ENCODE assay signal across 8 cellular contexts in the genomic region with DNA sequence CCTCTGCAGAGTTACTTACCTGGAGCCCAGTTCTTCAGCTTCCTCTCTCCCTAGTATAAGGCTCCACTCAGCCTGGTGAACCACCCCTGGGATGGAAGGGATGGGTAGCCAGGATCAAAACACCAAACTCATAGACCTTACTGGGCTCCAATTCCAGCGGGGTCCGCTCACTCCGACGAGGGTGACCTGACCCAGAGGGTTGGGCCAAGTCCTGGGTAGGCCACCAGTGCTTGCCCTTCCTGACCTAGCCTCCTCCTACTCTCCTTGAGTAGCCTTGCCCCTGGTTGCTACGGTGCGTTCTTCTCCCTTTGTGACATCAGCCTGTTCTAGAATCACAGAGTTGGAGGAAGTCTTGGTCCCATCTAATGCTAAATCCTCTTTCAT. TPM values are rescaled to one million over a fixed set of nuclear protein-coding genes. Genes with fewer than 3 reads are reported as not detected.
DNase-seq lines count a peak whose midpoint lies in the region; ATAC-seq and TF ChIP-seq lines count a peak whose summit lies in the region.

No MANE protein-coding gene starts in this region.

- H2BK15ac ChIP-seq in IMR-90 (ENCODE audit: low read depth, low read length): no peak overlapping the region

- POLR2A ChIA-PET in IMR-90 (lab: Charles Lee; ENCODE audit: unreplicated experiment): no interaction called here

- no peak overlapping the region for H3K27ac ChIP-seq in IMR-90 (ENCODE audit: insufficient read depth, low read length)

- H3K23ac ChIP-seq in IMR-90 (ENCODE audit: low read depth, low read length): no peak overlapping the region

- H3K27me3 Mint-ChIP-seq in Calu3 (ENCODE audit: unreplicated experiment): no peaks in the 10 kb centered on the region
- peaks cover 6% of the 10 kb centered on the region for H3K27me3 Mint-ChIP-seq in dendritic cell treated with granulocyte-macrophage colony-stimulating factor and Interleukin-4, amounts not matched to agents 40 ng/mL and 50 ng/mL, for 4 days
- peaks cover 37% of the 10 kb centered on the region for H3K27me3 Mint-ChIP-seq in neural crest cell (ENCODE audit: low read depth)

- H3K9ac ChIP-seq in IMR-90 (ENCODE audit: low read depth, low read length): no peak overlapping the region

- no peak overlapping the region for H3K4ac ChIP-seq in IMR-90 (ENCODE audit: low read depth, low read length)

- no peak overlapping the region for H2BK20ac ChIP-seq in IMR-90 (ENCODE audit: low read depth, low read length)

- H3K4me2 ChIP-seq in IMR-90 (ENCODE audit: low read depth, low read length): no peak overlapping the region

- peaks cover 1% of the 10 kb centered on the region; the same call in 1 of the 2 replicates for H3K27me3 ChIP-seq in IMR-90 (ENCODE audit: control insufficient read depth, insufficient read depth, low read length)

- no peak for ATAC-seq in IMR-90 (ENCODE audit: low read depth)
- no peak for ATAC-seq in HG02970 (IDR thresholded peaks at IDR 0.05; ENCODE audit: low FRiP score, unreplicated experiment)

- no peak overlapping the region for H3K18ac ChIP-seq in IMR-90 (ENCODE audit: low read depth, low read length)

- peaks cover 12% of the 10 kb centered on the region for H3K36me3 Mint-ChIP-seq in Calu3 (ENCODE audit: insufficient read depth, unreplicated experiment)
- H3K36me3 Mint-ChIP-seq in dendritic cell treated with granulocyte-macrophage colony-stimulating factor and Interleukin-4, amounts not matched to agents 40 ng/mL and 50 ng/mL, for 4 days (ENCODE audit: low read depth): no peaks in the 10 kb centered on the region
- no peaks in the 10 kb centered on the region for H3K36me3 Mint-ChIP-seq in neural crest cell (ENCODE audit: low read depth)

- no peak overlapping the region for H2BK120ac ChIP-seq in IMR-90 (ENCODE audit: low read depth, low read length)

- H3K4me1 Mint-ChIP-seq in Calu3 (ENCODE audit: low read depth, unreplicated experiment) (peaks cover 32% of the 10 kb centered on the region), neural crest cell (peaks cover 8% of the 10 kb centered on the region)
- H3K4me1 Mint-ChIP-seq in dendritic cell treated with granulocyte-macrophage colony-stimulating factor and Interleukin-4, amounts not matched to agents 40 ng/mL and 50 ng/mL, for 4 days (ENCODE audit: low read depth): peaks cover 23% of the 10 kb centered on the region

- DNase-seq in Calu3 (no peak), IMR-90 (no peak), neural crest cell (ENCODE audit: low read depth, low spot score) (no peak), SKM-1 treated with dmso at 0.1 percent for 144 hours (lab: John Stamatoyannopoulos, UW; ENCODE audit: unreplicated experiment) (no peak), amygdala (lab: John Stamatoyannopoulos, UW) (no peak)
- DNase-seq in activated effector memory CD4-positive, alpha-beta T cell treated with Interleukin-2 at 50 U/mL for 16 hours: no peak

- H3K9me3 ChIP-seq in IMR-90 (ENCODE audit: control insufficient read depth, insufficient read depth, low read length): no peaks in the 10 kb centered on the region

- H2BK5ac ChIP-seq in IMR-90 (ENCODE audit: low read depth, low read length, poor library complexity, severe bottlenecking): no peak overlapping the region

- H3K4me3 Mint-ChIP-seq in Calu3 (ENCODE audit: low read depth, unreplicated experiment) (peak overlapping the region; percentile 81), neural crest cell (peak overlapping the region; percentile 76)
- H3K4me3 Mint-ChIP-seq in dendritic cell treated with granulocyte-macrophage colony-stimulating factor and Interleukin-4, amounts not matched to agents 40 ng/mL and 50 ng/mL, for 4 days: peak overlapping the region; percentile 78

- no TSS peak for BruUV-seq in Calu3 (replicated peaks; lab: Mats Ljungman, UMichigan)
- BruUV-seq in IMR-90 (replicated peaks; lab: Mats Ljungman, UMichigan): no TSS peak

- dilution Hi-C loops in IMR-90 (cut with HindIII; ENCODE audit: low sequenced_read_pairs, unreplicated experiment): no loop called here

- H2AFZ ChIP-seq in IMR-90 (replicated peaks; ENCODE audit: low read length, poor library complexity): peak overlapping the region; percentile 90

- CTCF ChIA-PET in Calu3 (lab: Charles Lee) (interaction anchor here (1.3 kb wide), 1 partner anchor 99 kb away, joined by 8 read pairs; no protein-coding TSS in a partner anchor), IMR-90 (lab: Yijun Ruan, JAX) (no interaction called here)

- TF ChIP-seq RAD21 in IMR-90 (IDR thresholded peaks at IDR 0.05; ENCODE audit: low read length): no peak

- H2AK5ac ChIP-seq in IMR-90 (ENCODE audit: low read depth, low read length): 0 out of 2 replicates have a peak overlapping the region, but pooled peaks have one; percentile 39

- no peak overlapping the region for H2AK9ac ChIP-seq in IMR-90 (replicated peaks; ENCODE audit: low read depth, low read length, poor library complexity)

- H3K27ac Mint-ChIP-seq in Calu3 (ENCODE audit: unreplicated experiment): peak overlapping the region; percentile 34
- H3K27ac Mint-ChIP-seq in dendritic cell treated with granulocyte-macrophage colony-stimulating factor and Interleukin-4, amounts not matched to agents 40 ng/mL and 50 ng/mL, for 4 days: peak overlapping the region; percentile 70
- H3K27ac Mint-ChIP-seq in neural crest cell (ENCODE audit: unreplicated experiment): peak overlapping the region; percentile 86

- no peaks in the 10 kb centered on the region for H3K4me1 ChIP-seq in IMR-90 (ENCODE audit: control insufficient read depth, insufficient read depth, low read length)

- TF ChIP-seq CTCF in Calu3 (IDR thresholded peaks at IDR 0.05; ENCODE audit: unreplicated experiment): no peak
- TF ChIP-seq CTCF in IMR-90 (conservative IDR thresholded peaks at IDR 0.05; ENCODE audit: low read depth, low read length): no peak
- no peak for TF ChIP-seq CTCF in neural crest cell (conservative IDR thresholded peaks at IDR 0.05)

- intact Hi-C loops in Calu3 (cut with micrococcal nuclease; ENCODE audit: unreplicated experiment): loop anchor here (5.0 kb wide), 1 partner anchor 364 kb away; no protein-coding TSS in a partner anchor
- intact Hi-C loops in IMR-90 (cut with micrococcal nuclease): no loop called here
- intact Hi-C loops in dendritic cell treated with granulocyte-macrophage colony-stimulating factor and Interleukin-4, amounts not matched to agents 40 ng/mL and 50 ng/mL, for 4 days (cut with micrococcal nuclease): no loop called here

- H4K5ac ChIP-seq in IMR-90 (ENCODE audit: low read depth, low read length): no peak overlapping the region

- peaks cover 2% of the 10 kb centered on the region; the same call in 1 of the 2 replicates for H3K9me1 ChIP-seq in IMR-90 (ENCODE audit: insufficient read depth, low read length)

- no peak overlapping the region for H3K4me3 ChIP-seq in IMR-90 (ENCODE audit: insufficient read depth, low read depth, low read length)

- no peak overlapping the region for H3K14ac ChIP-seq in IMR-90 (replicated peaks; ENCODE audit: low read depth, low read length)

- in situ Hi-C loops in IMR-90 (cut with MboI; ENCODE audit: low sequenced_read_pairs): loop anchor here (5.0 kb wide), 1 partner anchor 99 kb away; no protein-coding TSS in a partner anchor

- no peak for TF ChIP-seq POLR2A in IMR-90 (IDR thresholded peaks at IDR 0.05; ENCODE audit: low read depth, low read length)

- H3K56ac ChIP-seq in IMR-90 (ENCODE audit: extremely low read depth, insufficient read depth, low read length): no peak overlapping the region

- no peak overlapping the region for H4K91ac ChIP-seq in IMR-90 (ENCODE audit: insufficient read depth, low read depth, low read length)

- H3K9me3 Mint-ChIP-seq in Calu3 (ENCODE audit: low read depth, unreplicated experiment) (no peaks in the 10 kb centered on the region), neural crest cell (no peaks in the 10 kb centered on the region)
- no peaks in the 10 kb centered on the region for H3K9me3 Mint-ChIP-seq in dendritic cell treated with granulocyte-macrophage colony-stimulating factor and Interleukin-4, amounts not matched to agents 40 ng/mL and 50 ng/mL, for 4 days

- no peaks in the 10 kb centered on the region for H3K36me3 ChIP-seq in IMR-90 (ENCODE audit: control insufficient read depth, insufficient read depth, low read length)

- no peaks in the 10 kb centered on the region for H4K20me1 ChIP-seq in IMR-90 (ENCODE audit: insufficient read depth, low read length)

- no CpG with 5 or more reads among the region's 6 CpGs for WGBS in IMR-90 (ENCODE audit: extremely low coverage in 2 of 2, insufficient read length in 1 of 2), 2 experiments

- H4K8ac ChIP-seq in IMR-90 (ENCODE audit: low read depth in 2 of 2, low read length in 2 of 2): no peak overlapping the region

- no peaks in the 10 kb centered on the region for H3K79me1 ChIP-seq in IMR-90 (ENCODE audit: low read depth in 1 of 2, low read length in 2 of 2)

TF ChIP-seq in IMR-90, 13 proteins besides CTCF, POLR2A, EP300 and RAD21:
- TF ChIP-seq RFX5 (IDR thresholded peaks at IDR 0.05; ENCODE audit: low read depth, low read length) (no peak), MXI1 (IDR thresholded peaks at IDR 0.05; ENCODE audit: borderline replicate concordance, low read depth, low read length) (no peak), CHD1 (IDR thresholded peaks at IDR 0.05; ENCODE audit: low read depth, low read length) (no peak), MAFK (IDR thresholded peaks at IDR 0.05; ENCODE audit: low read depth, low read length) (no peak), FOS (IDR thresholded peaks at IDR 0.05; ENCODE audit: low read depth, low read length) (no peak), MAZ (IDR thresholded peaks at IDR 0.05; ENCODE audit: borderline replicate concordance, low read depth, low read length) (no peak), BHLHE40 (IDR thresholded peaks at IDR 0.05; ENCODE audit: low read depth, low read length) (no peak), CEBPB (IDR thresholded peaks at IDR 0.05; ENCODE audit: low read depth, low read length) (no peak), SMC3 (IDR thresholded peaks at IDR 0.05; ENCODE audit: low read depth, low read length) (no peak), USF2 (IDR thresholded peaks at IDR 0.05; ENCODE audit: low read depth, low read length) (no peak)

RNA-seq across cellular contexts. Expression of gene STAT4, which starts 0.5 kb away (rescaled TPM):
- 0.85 and 1.3 TPM in 2 replicates for total RNA-seq in Calu3 (2022)
- total RNA-seq in IMR-90 (2012; rRNA removed): 0.28 and 0.36 TPM in 2 replicates
- 0.47 and 0.48 TPM in 2 replicates for polyA plus RNA-seq in IMR-90 (2012; rRNA removed)
- polyA plus RNA-seq in IMR-90 (2012; cell fraction: cytosol; rRNA removed): 0.07 and 0.08 TPM in 2 replicates
- polyA plus RNA-seq in IMR-90 (2012; cell fraction: nucleus; rRNA removed; ENCODE audit: low replicate concordance): 0.27 and 3.1 TPM in 2 replicates
- 1.0 and 1.4 TPM in 2 replicates for total RNA-seq in neural crest cell

Comparison
In these comparisons a context has a peak if more than half of its experiments do, and no peak if none do; other contexts are left out.
1. H3K27ac Mint-ChIP-seq: peak in every context shown above with its lines; median percentile 86 in neural crest cell; 70 in dendritic cell treated with granulocyte-macrophage colony-stimulating factor and Interleukin-4, amounts not matched to agents 40 ng/mL and 50 ng/mL, for 4 days; 34 in Calu3.